Comparison of ENCODE assay signal across 8 cellular contexts in genomic region chr1:53328490-53329182, GRCh38. TPM values are rescaled to one million over a fixed set of nuclear protein-coding genes. Genes with fewer than 3 reads are reported as not detected.
DNase-seq lines count a peak whose midpoint lies in the region; ATAC-seq, FAIRE-seq and TF ChIP-seq lines count a peak whose summit lies in the region.

No MANE protein-coding gene starts in this region.

- H3K9ac ChIP-seq in adipocyte (ENCODE audit: low read length), result no peak overlapping the region

- 85 to 88% methylated on average over 29 of the region's 29 CpGs for WGBS in aorta, 2 donors

- peak overlapping the region; percentile 96 to 97 for H3K4me3 Mint-ChIP-seq in CD14-positive monocyte

- peak overlapping the region; percentile 71 for H3K4me3 ChIP-seq in adipocyte (ENCODE audit: low read length)
- no peak overlapping the region for H3K4me3 ChIP-seq in aorta (ENCODE audit: low read length in 2 of 2)

- H3K27me3 ChIP-seq in adipocyte (replicated peaks; ENCODE audit: control insufficient read depth, insufficient read depth, low read length), result no peaks in the 10 kb centered on the region
- H3K27me3 ChIP-seq in aorta (ENCODE audit: control insufficient read depth in 1 of 2, insufficient read depth in 2 of 2, low read length in 1 of 2), result no peaks in the 10 kb centered on the region

- H3K9me3 ChIP-seq in KOPT-K1 (ENCODE audit: insufficient read depth, low read length, poor library complexity, severe bottlenecking) (no peaks in the 10 kb centered on the region), adipocyte (ENCODE audit: control insufficient read depth, low read length) (no peaks in the 10 kb centered on the region), aorta (ENCODE audit: control insufficient read depth, low read length) (no peaks in the 10 kb centered on the region)

- peak overlapping the region in 3 of 7 donors; percentile 47 to 82 (median 80) for H3K27ac Mint-ChIP-seq in CD14-positive monocyte

- peaks cover 0 to 6% (median 1%) of the 10 kb centered on the region in 3 donors for H3K27me3 Mint-ChIP-seq in CD14-positive monocyte (ENCODE audit: low read depth in 3 of 3)

- H3K36me3 ChIP-seq in KOPT-K1 (ENCODE audit: insufficient read depth, low read length) (peaks cover 23% of the 10 kb centered on the region), adipocyte (ENCODE audit: control insufficient read depth, insufficient read depth, low read length, severe bottlenecking) (no peaks in the 10 kb centered on the region), aorta (ENCODE audit: control insufficient read depth in 1 of 2, insufficient read depth in 2 of 2, low read length in 1 of 2) (no peaks in the 10 kb centered on the region)

- intact Hi-C loops in CD14-positive monocyte (cut with micrococcal nuclease), result no loop called here
- intact Hi-C loops in left colon (cut with DNase I, micrococcal nuclease), result no loop called here
- intact Hi-C loops in aorta (cut with DNase I), result loop anchor here (5.0 kb wide), 2 partner anchors 36 to 51 kb away; no protein-coding TSS in a partner anchor

- FAIRE-seq in GM12891 (lab: Jason Lieb, UNC), result no peak

- H3K4me1 ChIP-seq in adipocyte (ENCODE audit: control insufficient read depth, insufficient read depth, low read length) (peaks cover 22% of the 10 kb centered on the region), aorta (ENCODE audit: control insufficient read depth in 1 of 2, insufficient read depth in 2 of 2, low read length in 2 of 2) (no peaks in the 10 kb centered on the region)

- DNase-seq in CD14-positive monocyte (ENCODE audit: low spot score) (peak; percentile 6), adipocyte (ENCODE audit: low read depth) (no peak), left colon (peak; percentile 21 to 23), aorta (peak; percentile 36 to 67), GM12891 (ENCODE audit: insufficient read length, low spot score) (no peak), AG08396 (ENCODE audit: low spot score) (no peak)

- H3K27ac ChIP-seq in KOPT-K1 (ENCODE audit: low read depth, low read length, poor library complexity, severe bottlenecking) (peak overlapping the region; percentile 61), aorta (ENCODE audit: low read depth in 1 of 2, low read length in 2 of 2) (no peak overlapping the region)

- peak; percentile 21 for TF ChIP-seq CTCF in CD14-positive monocyte (IDR thresholded peaks at IDR 0.05)

- ATAC-seq in left colon (no peak), aorta (ENCODE audit: low FRiP score) (no peak), GM21526 (IDR thresholded peaks at IDR 0.05; ENCODE audit: low FRiP score, unreplicated experiment) (no peak)

- TF ChIP-seq POLR2A in GM12891 (IDR thresholded peaks at IDR 0.05; ENCODE audit: low read depth, low read length), result no peak

- no peaks in the 10 kb centered on the region for H3K9me3 Mint-ChIP-seq in CD14-positive monocyte

- H3K36me3 Mint-ChIP-seq in CD14-positive monocyte, result peaks cover 12 to 14% of the 10 kb centered on the region in 2 donors

- peaks cover 49% of the 10 kb centered on the region for H3K4me1 Mint-ChIP-seq in CD14-positive monocyte

TF ChIP-seq in GM12891, 5 proteins besides CTCF, POLR2A, EP300 and RAD21:
- TF ChIP-seq POLR2AphosphoS5 (IDR thresholded peaks at IDR 0.05; ENCODE audit: low read depth, low read length) (no peak), TAF1 (IDR thresholded peaks at IDR 0.05; ENCODE audit: low read depth, low read length) (no peak), POU2F2 (IDR thresholded peaks at IDR 0.05; ENCODE audit: low read depth, low read length) (no peak), PAX5 (IDR thresholded peaks at IDR 0.05; ENCODE audit: insufficient read depth, low read length, severe bottlenecking) (no peak), SPI1 (IDR thresholded peaks at IDR 0.05; ENCODE audit: low read depth, low read length) (no peak)

RNA-seq across cellular contexts. Expression of gene LRP8, which starts 0.8 kb away (rescaled TPM):
- polyA plus RNA-seq in CD14-positive monocyte, result under 1 TPM; 0.76 to 0.95 TPM
- 1 to 10 TPM; 2.5 to 5.3 TPM for total RNA-seq in left colon
- total RNA-seq in aorta, result 10 to 100 TPM in 1 of 2 donors, 1 to 10 TPM in 1; 8.1 to 12.3 TPM
- 1 to 10 TPM; 1.1 to 3.6 TPM for polyA plus RNA-seq in aorta
- 8.8 TPM for polyA plus RNA-seq in GM12891 (2012; ENCODE audit: low read depth, missing spikeins)

Comparison
In these comparisons a context has a peak if more than half of its experiments do, and no peak if none do; other contexts are left out.
1. DNase-seq: peak in CD14-positive monocyte (single experiment), left colon (2 of 2) and aorta (2 of 2); none in adipocyte (single experiment), GM12891 (single experiment) and AG08396 (single experiment).
2. intact Hi-C loops: an anchor here in aorta (5.0 kb wide); none called in CD14-positive monocyte and left colon.